In genomic region chr5:175696855-175697198, GRCh38 we compare ENCODE assay signal across 1 cellular context.
TF ChIP-seq lines count a peak whose summit lies in the region.

No MANE protein-coding gene starts in this region.

TF ChIP-seq in H1, 55 proteins besides CTCF, POLR2A, EP300 and RAD21:
- TF ChIP-seq SP2 (IDR thresholded peaks at IDR 0.05; ENCODE audit: low read length) = no peak
- no peak for TF ChIP-seq CREB1 (IDR thresholded peaks at IDR 0.05)
- TF ChIP-seq RXRA (IDR thresholded peaks at IDR 0.05; ENCODE audit: insufficient read depth, low read depth, low read length) = no peak
